Comparison of ENCODE assay signal across 1 cellular context in the genomic region with DNA sequence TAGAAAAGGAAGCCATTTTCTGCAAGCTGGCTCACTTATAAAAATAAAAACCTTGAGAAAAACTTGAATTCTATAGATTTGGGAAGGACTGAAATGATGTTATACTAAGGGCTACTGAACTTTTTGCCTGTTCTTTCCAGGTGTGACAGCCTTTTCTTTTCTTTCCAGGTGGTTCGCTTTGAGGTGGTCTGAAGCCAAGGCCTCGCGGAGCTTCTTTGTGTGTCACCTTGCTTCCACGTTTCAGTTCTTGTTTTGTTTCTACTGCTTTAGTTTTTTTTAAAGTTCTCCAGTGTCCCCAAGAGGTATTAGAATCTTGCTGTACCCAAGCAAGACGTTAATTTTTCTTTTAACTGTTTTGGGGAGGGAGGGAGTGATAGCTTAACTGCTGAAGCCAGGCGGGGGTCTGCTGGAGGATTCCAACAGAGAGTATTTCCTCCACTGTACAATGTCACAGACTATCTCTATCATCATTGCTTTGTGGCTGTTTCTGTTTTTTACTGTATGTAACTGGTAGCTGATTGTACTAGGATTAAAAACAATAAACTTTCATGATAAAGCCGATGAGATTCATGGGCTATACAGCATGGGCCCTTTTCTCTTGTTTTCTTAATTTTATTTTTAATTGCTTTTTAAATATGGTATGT.
TF ChIP-seq lines count a peak whose summit lies in the region.

No MANE protein-coding gene starts in this region.

TF ChIP-seq in SK-N-SH treated with all-trans-retinoic acid at 6 μM for 48 hours, 23 proteins besides CTCF, POLR2A, EP300 and RAD21 (continued from another document):
- TF ChIP-seq, protein P1, sequence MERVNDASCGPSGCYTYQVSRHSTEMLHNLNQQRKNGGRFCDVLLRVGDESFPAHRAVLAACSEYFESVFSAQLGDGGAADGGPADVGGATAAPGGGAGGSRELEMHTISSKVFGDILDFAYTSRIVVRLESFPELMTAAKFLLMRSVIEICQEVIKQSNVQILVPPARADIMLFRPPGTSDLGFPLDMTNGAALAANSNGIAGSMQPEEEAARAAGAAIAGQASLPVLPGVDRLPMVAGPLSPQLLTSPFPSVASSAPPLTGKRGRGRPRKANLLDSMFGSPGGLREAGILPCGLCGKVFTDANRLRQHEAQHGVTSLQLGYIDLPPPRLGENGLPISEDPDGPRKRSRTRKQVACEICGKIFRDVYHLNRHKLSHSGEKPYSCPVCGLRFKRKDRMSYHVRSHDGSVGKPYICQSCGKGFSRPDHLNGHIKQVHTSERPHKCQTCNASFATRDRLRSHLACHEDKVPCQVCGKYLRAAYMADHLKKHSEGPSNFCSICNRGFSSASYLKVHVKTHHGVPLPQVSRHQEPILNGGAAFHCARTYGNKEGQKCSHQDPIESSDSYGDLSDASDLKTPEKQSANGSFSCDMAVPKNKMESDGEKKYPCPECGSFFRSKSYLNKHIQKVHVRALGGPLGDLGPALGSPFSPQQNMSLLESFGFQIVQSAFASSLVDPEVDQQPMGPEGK (CRISPR knock-in tag; IDR thresholded peaks at IDR 0.05; ENCODE audit: borderline replicate concordance), result no peak
- TF ChIP-seq, protein P2, sequence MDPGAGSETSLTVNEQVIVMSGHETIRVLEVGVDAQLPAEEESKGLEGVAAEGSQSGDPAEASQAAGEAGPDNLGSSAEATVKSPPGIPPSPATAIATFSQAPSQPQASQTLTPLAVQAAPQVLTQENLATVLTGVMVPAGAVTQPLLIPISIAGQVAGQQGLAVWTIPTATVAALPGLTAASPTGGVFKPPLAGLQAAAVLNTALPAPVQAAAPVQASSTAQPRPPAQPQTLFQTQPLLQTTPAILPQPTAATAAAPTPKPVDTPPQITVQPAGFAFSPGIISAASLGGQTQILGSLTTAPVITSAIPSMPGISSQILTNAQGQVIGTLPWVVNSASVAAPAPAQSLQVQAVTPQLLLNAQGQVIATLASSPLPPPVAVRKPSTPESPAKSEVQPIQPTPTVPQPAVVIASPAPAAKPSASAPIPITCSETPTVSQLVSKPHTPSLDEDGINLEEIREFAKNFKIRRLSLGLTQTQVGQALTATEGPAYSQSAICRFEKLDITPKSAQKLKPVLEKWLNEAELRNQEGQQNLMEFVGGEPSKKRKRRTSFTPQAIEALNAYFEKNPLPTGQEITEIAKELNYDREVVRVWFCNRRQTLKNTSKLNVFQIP (CRISPR knock-in tag; IDR thresholded peaks at IDR 0.05; ENCODE audit: borderline replicate concordance, low read depth), result no peak
- TF ChIP-seq ZFP30 (CRISPR knock-in tag; IDR thresholded peaks at IDR 0.05), result no peak
- TF ChIP-seq, protein P3, sequence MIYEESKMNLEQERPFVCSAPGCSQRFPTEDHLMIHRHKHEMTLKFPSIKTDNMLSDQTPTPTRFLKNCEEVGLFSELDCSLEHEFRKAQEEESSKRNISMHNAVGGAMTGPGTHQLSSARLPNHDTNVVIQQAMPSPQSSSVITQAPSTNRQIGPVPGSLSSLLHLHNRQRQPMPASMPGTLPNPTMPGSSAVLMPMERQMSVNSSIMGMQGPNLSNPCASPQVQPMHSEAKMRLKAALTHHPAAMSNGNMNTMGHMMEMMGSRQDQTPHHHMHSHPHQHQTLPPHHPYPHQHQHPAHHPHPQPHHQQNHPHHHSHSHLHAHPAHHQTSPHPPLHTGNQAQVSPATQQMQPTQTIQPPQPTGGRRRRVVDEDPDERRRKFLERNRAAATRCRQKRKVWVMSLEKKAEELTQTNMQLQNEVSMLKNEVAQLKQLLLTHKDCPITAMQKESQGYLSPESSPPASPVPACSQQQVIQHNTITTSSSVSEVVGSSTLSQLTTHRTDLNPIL (CRISPR knock-in tag; IDR thresholded peaks at IDR 0.05; ENCODE audit: low read depth), result no peak
- TF ChIP-seq ZNF70 (CRISPR knock-in tag; IDR thresholded peaks at IDR 0.05), result no peak
- TF ChIP-seq CSDC2 (CRISPR knock-in tag; IDR thresholded peaks at IDR 0.05), result no peak
- no peak for TF ChIP-seq OSR1 (CRISPR knock-in tag; IDR thresholded peaks at IDR 0.05)
- no peak for TF ChIP-seq ZNF8 (CRISPR knock-in tag; IDR thresholded peaks at IDR 0.05)
